In the genomic region with DNA sequence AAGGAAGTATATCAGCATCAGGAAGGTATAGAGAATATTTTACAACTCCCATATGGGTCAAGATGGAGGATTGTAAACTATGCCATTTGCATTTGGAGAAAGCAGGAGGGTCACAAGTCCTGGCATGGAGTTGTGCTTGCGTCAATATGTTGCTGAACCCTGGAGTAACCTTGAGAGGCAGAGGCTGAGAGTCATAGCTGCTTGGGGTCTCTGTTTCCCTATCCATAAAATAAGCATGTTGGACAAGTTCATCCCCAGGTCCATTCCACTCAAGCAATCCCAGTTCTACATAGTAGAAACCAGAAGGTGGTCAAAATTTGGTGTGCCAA, we compare ENCODE assay signal across 15 cellular contexts.
DNase-seq lines count a peak whose midpoint lies in the region; ATAC-seq and TF ChIP-seq lines count a peak whose summit lies in the region.
"Had no signal": no experiment of that assay in that cellular context is flagged by ENCODE, and none has a peak within 500 bp of the region (broad histone marks: within the 10 kb centered on the region; RNA-seq: fewer than 3 reads in every experiment).

No MANE protein-coding gene starts in this region.

- H3K27ac ChIP-seq in transverse colon = peak overlapping the region; percentile 72 to 86 (median 80)
- H3K27ac ChIP-seq: HL-60 had no signal

- peaks cover 8 to 39% (median 25%) of the 10 kb centered on the region in 4 donors for H3K4me1 ChIP-seq in transverse colon
- H3K4me1 ChIP-seq: gastrocnemius medialis had no signal

- no peaks in the 10 kb centered on the region for H3K9me3 ChIP-seq in transverse colon
- H3K9me3 ChIP-seq: gastrocnemius medialis had no signal

- no peak for TF ChIP-seq POLR2A in transverse colon (IDR thresholded peaks at IDR 0.05)

- in situ Hi-C loops in transverse colon (cut with MboI; ENCODE audit: low pct_ligation_motif_present in 1 of 4, low pct_unique_long_range_greater_than_20kb in 1 of 4, low sequenced_read_pairs in 3 of 4) = loop anchor here in 1 of 4 donors (25.0 kb wide), 1 partner anchor 272 kb away; the partner anchor contains the start of gene MECOM

- TF ChIP-seq CTCF in transverse colon (IDR thresholded peaks at IDR 0.05) = no peak

- no peaks in the 10 kb centered on the region for H3K36me3 ChIP-seq in transverse colon
- H3K36me3 ChIP-seq: gastrocnemius medialis had no signal

- intact Hi-C loops in left colon (cut with DNase I, micrococcal nuclease) (no loop called here), transverse colon (cut with DNase I; ENCODE audit: low total_unique reads) (no loop called here)

- DNase-seq in NCI-H69 (lab: John Stamatoyannopoulos, UW) = peak; percentile 35
- DNase-seq in left colon = peak; percentile 30 to 33
- DNase-seq in transverse colon = peak; percentile 23
- DNase-seq in SW480 (ENCODE audit: low spot score) = no peak
- DNase-seq in SHP77 (lab: John Stamatoyannopoulos, UW) = no peak
- no peak for DNase-seq in ureter (ENCODE audit: low spot score)
- DNase-seq: activated CD4-positive, alpha-beta T cell treated with anti-CD3 and anti-CD28 coated beads, Interleukin-2, amount 50 U/mL, for 48 hours; activated naive CD4-positive, alpha-beta T cell treated with Interleukin-2 at 50 U/mL for 16 hours; activated T-cell treated with anti-CD3 and anti-CD28 coated beads for 4 hours; gastrocnemius medialis; NCI-H1930; NCI-H446 had no signal

- WGBS in transverse colon (ENCODE audit: low coverage in 1 of 2), 2 donors = 52 to 60% methylated on average over 1 of the region's 1 CpG

- no peaks in the 10 kb centered on the region for H3K27me3 ChIP-seq in transverse colon
- H3K27me3 ChIP-seq: gastrocnemius medialis had no signal

- ATAC-seq in GM21390 (IDR thresholded peaks at IDR 0.05; ENCODE audit: unreplicated experiment) (peak; percentile 5), left colon (peak; percentile 65), HG03135 (IDR thresholded peaks at IDR 0.05; ENCODE audit: unreplicated experiment) (no peak)

- no peak overlapping the region for H3K4me3 ChIP-seq in transverse colon
- H3K4me3 ChIP-seq: gastrocnemius medialis had no signal

- TF ChIP-seq EP300 in transverse colon (IDR thresholded peaks at IDR 0.05; ENCODE audit: low read depth) = no peak

Comparison
In these comparisons a context has a peak if more than half of its experiments do, and no peak if none do; other contexts are left out.
1. DNase-seq: peak in NCI-H69 (single experiment), left colon (2 of 2) and transverse colon (single experiment); none in SW480 (single experiment), SHP77 (0 of 2) and ureter (single experiment).